Comparison of ENCODE assay signal across 23 cellular contexts in genomic region chr9:112268421-112268820, GRCh38.
DNase-seq lines count a peak whose midpoint lies in the region; TF ChIP-seq lines count a peak whose summit lies in the region.
"Had no signal": no experiment of that assay in that cellular context is flagged by ENCODE, and none has a peak within 500 bp of the region (broad histone marks: within the 10 kb centered on the region; RNA-seq: fewer than 3 reads in every experiment).

No MANE protein-coding gene starts in this region.

- H3K27me3 ChIP-seq in thyroid gland (no peaks in the 10 kb centered on the region), WERI-Rb-1 (ENCODE audit: insufficient read depth, low read depth, severe bottlenecking) (no peaks in the 10 kb centered on the region)
- H3K27me3 ChIP-seq: BE2C, BLaER1 had no signal

- no peaks in the 10 kb centered on the region for H3K4me1 ChIP-seq in thyroid gland
- H3K4me1 ChIP-seq: BE2C, BLaER1 had no signal

- TF ChIP-seq POLR2A in thyroid gland (IDR thresholded peaks at IDR 0.05): no peak

- no peak for TF ChIP-seq CTCF in thyroid gland (IDR thresholded peaks at IDR 0.05)
- no peak for TF ChIP-seq CTCF in WERI-Rb-1 (IDR thresholded peaks at IDR 0.05; ENCODE audit: low read depth, low read length)

- no peaks in the 10 kb centered on the region for H3K9me3 ChIP-seq in thyroid gland
- no peaks in the 10 kb centered on the region for H3K9me3 ChIP-seq in WERI-Rb-1 (ENCODE audit: severe bottlenecking)
- H3K9me3 ChIP-seq: A549, BE2C, BLaER1 had no signal

- intact Hi-C loops in thyroid gland (cut with DNase I): no loop called here

- DNase-seq in NCI-H2171 treated with DMSO at 0.1 percent for 48 hours (lab: John Stamatoyannopoulos, UW): peak; percentile 4
- DNase-seq in NCI-H2171 (lab: John Stamatoyannopoulos, UW): no peak
- DNase-seq in left kidney (ENCODE audit: low read depth, low spot score): peak; percentile 64
- peak; percentile 54 to 65 for DNase-seq in thyroid gland
- DNase-seq in WERI-Rb-1: no peak
- no peak for DNase-seq in pons (ENCODE audit: low spot score)
- DNase-seq: BE2C; C1 segment of cervical spinal cord; CD4-positive, alpha-beta memory T cell; CD4-positive, CD25-positive, alpha-beta regulatory T cell; CD8-positive, alpha-beta memory T cell; COR-L47; DMS 273 treated with DMSO at 0.1 percent for 48 hours; DMS153; DMS53; DMS79; DND-41; EL; GDM1 had no signal

- H3K27ac ChIP-seq in thyroid gland (no peak overlapping the region), WERI-Rb-1 (no peak overlapping the region)
- H3K27ac ChIP-seq: 22Rv1, A549, BLaER1 had no signal

- H3K36me3 ChIP-seq in thyroid gland: no peaks in the 10 kb centered on the region
- peaks cover 12% of the 10 kb centered on the region for H3K36me3 ChIP-seq in WERI-Rb-1
- H3K36me3 ChIP-seq: BE2C had no signal

- H3K4me3 ChIP-seq in thyroid gland (replicated peaks in 1 of 3) (no peak overlapping the region), WERI-Rb-1 (ENCODE audit: low read depth, low read length) (no peak overlapping the region)
- H3K4me3 ChIP-seq: A549, BLaER1, GM12878 had no signal

- 67 to 75% methylated on average over 4 of the region's 4 CpGs for WGBS in thyroid gland, 2 donors

Comparison
In these comparisons a context has a peak if more than half of its experiments do, and no peak if none do; other contexts are left out.
1. DNase-seq: peak in NCI-H2171 treated with DMSO at 0.1 percent for 48 hours (single experiment), left kidney (single experiment) and thyroid gland (2 of 2); none in NCI-H2171 (single experiment), WERI-Rb-1 (single experiment) and pons (single experiment).